Comparison of ENCODE assay signal across 8 cellular contexts in genomic region chr10:99659031-99659867, GRCh38. TPM values are rescaled to one million over a fixed set of nuclear protein-coding genes. Genes with fewer than 3 reads are reported as not detected.
DNase-seq lines count a peak whose midpoint lies in the region; ATAC-seq and TF ChIP-seq lines count a peak whose summit lies in the region.

TSS of gene ENTPD7 (plus strand) at chr10:99659509. CDS start at chr10:99659957, 448 bp downstream.

- H3K9me3 ChIP-seq in OCI-LY7 (ENCODE audit: low read length) (no peaks in the 10 kb centered on the region), mucosa of descending colon (no peaks in the 10 kb centered on the region)

- intact Hi-C loops in OCI-LY7 (cut with micrococcal nuclease; ENCODE audit: unreplicated experiment), result loop anchor here (2.0 kb wide), 2 partner anchors 38 to 74 kb away; partner anchors contain the start of genes COX15, CUTC and SLC25A28
- intact Hi-C loops in mucosa of descending colon (cut with DNase I, micrococcal nuclease), result no loop called here

- no peaks in the 10 kb centered on the region for H3K9me2 ChIP-seq in OCI-LY7 (ENCODE audit: insufficient read depth, low read length)

- H4K20me1 ChIP-seq in OCI-LY7 (ENCODE audit: insufficient read depth, low read length), result no peaks in the 10 kb centered on the region

- H3K27ac ChIP-seq in OCI-LY7 (ENCODE audit: low read depth, low read length, poor library complexity, severe bottlenecking) (no peak within 1 kb of the TSS), epithelial cell of prostate (peak within 1 kb of the TSS; percentile 97)

- H3K4me1 ChIP-seq in OCI-LY7 (ENCODE audit: insufficient read depth, low read length, poor library complexity, severe bottlenecking), result no peaks in the 10 kb centered on the region
- H3K4me1 ChIP-seq in mucosa of descending colon (ENCODE audit: low read depth), result peaks cover 6% of the 10 kb centered on the region

- H3K4me3 ChIP-seq in OCI-LY7 (ENCODE audit: low read depth, low read length, poor library complexity, severe bottlenecking) (peak within 1 kb of the TSS; percentile 76), mucosa of descending colon (peak within 1 kb of the TSS; percentile 76)

- H3K79me2 ChIP-seq in OCI-LY7 (ENCODE audit: insufficient read depth, low read depth, low read length), result no peaks in the 10 kb centered on the region

- POLR2A ChIA-PET in OCI-LY7 (lab: Charles Lee), result interaction anchor here (0.6 to 2.3 kb wide), 7 partner anchors 8 to 257 kb away, joined by 3 to 13 read pairs (median 4); partner anchors contain the start of genes COX15 and CUTC

- no peaks in the 10 kb centered on the region for H3K36me3 ChIP-seq in OCI-LY7 (ENCODE audit: insufficient read depth, low read length)
- no peaks in the 10 kb centered on the region for H3K36me3 ChIP-seq in mucosa of descending colon (ENCODE audit: low read depth)

- no TSS peak for BruUV-seq in OCI-LY7 (replicated peaks; lab: Mats Ljungman, UMichigan)

- CTCF ChIA-PET in OCI-LY7 (lab: Charles Lee; ENCODE audit: unreplicated experiment), result interaction anchor here (0.6 to 1.1 kb wide), 3 partner anchors 14 to 113 kb away, joined by 3 to 9 read pairs (median 3); no protein-coding TSS in a partner anchor

- ATAC-seq in GM21528 (IDR thresholded peaks at IDR 0.05; ENCODE audit: low FRiP score, unreplicated experiment), result peak; percentile 99
- peak; percentile 98 for ATAC-seq in mucosa of descending colon

- DNase-seq in DMS 273 treated with DMSO at 0.1 percent for 48 hours (lab: John Stamatoyannopoulos, UW), result peak; percentile 73
- DNase-seq in HuH-7.5 (ENCODE audit: low spot score), result peak; percentile 92
- DNase-seq in OCI-LY7 (ENCODE audit: low spot score), result peak; percentile 85
- peak; percentile 69 for DNase-seq in activated T-cell treated with anti-CD3 and anti-CD28 coated beads for 4 hours
- DNase-seq in epithelial cell of prostate (ENCODE audit: low read depth, low spot score), result peak; percentile 93
- DNase-seq in mucosa of descending colon, result peak; percentile 95 to 97 (median 97)
- peak; percentile 54 to 74 for DNase-seq in stimulated activated CD8-positive, alpha-beta memory T cell treated with anti-CD3 and anti-CD28 coated beads, Interleukin-4, amount 100 ng/mL, for 1 hour (ENCODE audit: low read depth in 2 of 2, low spot score in 1 of 2)

- peak within 1 kb of the TSS; percentile 65 for H3K4me2 ChIP-seq in OCI-LY7 (ENCODE audit: low read length)

- no peak for TF ChIP-seq CTCF in OCI-LY7 (conservative IDR thresholded peaks at IDR 0.05; ENCODE audit: low read length)
- peak; percentile 61 for TF ChIP-seq CTCF in mucosa of descending colon (IDR thresholded peaks at IDR 0.05)

- H2AFZ ChIP-seq in OCI-LY7 (ENCODE audit: low read length), result peak within 1 kb of the TSS; percentile 79; the same call in 1 of the 2 replicates

RNA-seq across cellular contexts. Expression of gene ENTPD7, which starts in this region (rescaled TPM):
- total RNA-seq in OCI-LY7 (2014; rRNA removed; shearing (Covaris generic)), result 2.8 and 3.3 TPM in 2 replicates
- 5.6 and 7.6 TPM in 2 replicates for total RNA-seq in OCI-LY7 (2022)
- total RNA-seq in mucosa of descending colon, result 10 to 100 TPM; 10.2 to 20.5 (median 14.3) TPM
